20 cellular contexts compared by ENCODE assay signal in the genomic region with DNA sequence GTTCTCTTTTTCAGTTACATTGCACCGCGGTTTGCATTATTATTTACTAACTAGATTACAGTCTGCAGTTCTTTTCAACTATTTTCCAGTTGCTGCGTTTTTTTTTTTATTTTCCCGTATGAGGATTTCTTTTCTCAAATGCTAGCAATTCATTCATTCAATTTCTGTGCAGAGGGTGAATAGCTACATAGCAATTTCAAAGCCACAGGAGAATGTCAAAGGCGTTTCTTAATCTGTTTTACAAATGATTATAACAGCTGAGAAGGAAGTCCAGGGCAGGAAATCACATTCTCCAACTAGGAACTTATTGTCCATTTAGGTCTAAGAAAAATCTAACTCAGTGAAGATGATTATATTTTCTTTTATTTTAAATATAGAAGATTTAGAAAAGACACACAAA.
"Had no signal": no experiment of that assay in that cellular context is flagged by ENCODE, and none has a peak within 500 bp of the region (broad histone marks: within the 10 kb centered on the region; RNA-seq: fewer than 3 reads in every experiment).

No MANE protein-coding gene starts in this region.

- H2AFZ ChIP-seq: hepatocyte had no signal

- H3K27me3 ChIP-seq: colonic mucosa, hepatocyte, testis, tibial nerve had no signal

- H3K9me3 ChIP-seq: colonic mucosa, testis had no signal

- H3K79me2 ChIP-seq: hepatocyte had no signal

- H3K4me3 ChIP-seq: colonic mucosa, hepatocyte, lung, testis, tibial nerve had no signal

- H3K27ac ChIP-seq: colonic mucosa, hepatocyte, testis, tibial nerve had no signal

- DNase-seq: cerebellar nuclear complex; colonic mucosa; effector CD4-positive, alpha-beta T cell; endodermal cell; foreskin melanocyte; head of caudate nucleus; kidney; left cardiac atrium; left ventricle myocardium superior; mesenchymal stem cell; natural killer cell; posterior cingulate gyrus; right cardiac atrium; stimulated activated CD4-positive, alpha-beta T cell treated with anti-CD3 and anti-CD28 coated beads, Interleukin-4, amount 100 ng/mL, for 24 hours; testis had no signal

- H3K36me3 ChIP-seq: colonic mucosa, tibial nerve had no signal

- ATAC-seq: esophagus mucosa; left cardiac atrium; left ventricle myocardium superior; natural killer cell; right cardiac atrium; stimulated activated memory B cell treated with anti-CD40 and anti-IgM and Interleukin-4, amounts not matched to agents 10 μg/mL and 1 μg/mL and 100 μg/mL, for 72 hours had no signal

- FAIRE-seq: kidney had no signal

- H3K4me1 ChIP-seq: colonic mucosa, testis had no signal

- H3K4me2 ChIP-seq: hepatocyte had no signal
